ENCODE assay signal across 17 cellular contexts in genomic region chr7:130844811-130845580, GRCh38.
DNase-seq lines count a peak whose midpoint lies in the region; ATAC-seq and TF ChIP-seq lines count a peak whose summit lies in the region.
"Had no signal": no experiment of that assay in that cellular context is flagged by ENCODE, and none has a peak within 500 bp of the region (broad histone marks: within the 10 kb centered on the region; RNA-seq: fewer than 3 reads in every experiment).

No MANE protein-coding gene starts in this region.

- H2BK15ac ChIP-seq in IMR-90 (ENCODE audit: low read depth, low read length): peak overlapping the region; percentile 82; the same call in 2 of the 3 replicates

- peak overlapping the region; percentile 66 to 94 for H4K8ac ChIP-seq in IMR-90 (ENCODE audit: low read depth in 2 of 2, low read length in 2 of 2)

- ATAC-seq in IMR-90 (ENCODE audit: low read depth) (peak; percentile 5; the same call in 1 of the 2 replicates), GM18517 (IDR thresholded peaks at IDR 0.05; ENCODE audit: unreplicated experiment) (no peak)

- H3K79me1 ChIP-seq in IMR-90 (ENCODE audit: low read depth in 1 of 2, low read length in 2 of 2): peaks cover 3 to 44% of the 10 kb centered on the region in 2 experiments

- no peaks in the 10 kb centered on the region for H3K9me3 ChIP-seq in IMR-90 (ENCODE audit: control insufficient read depth, insufficient read depth, low read length)
- H3K9me3 ChIP-seq in mesodermal cell (ENCODE audit: control insufficient read depth, low read length): peaks cover 3% of the 10 kb centered on the region

- peak overlapping the region; percentile 97 for H2AK5ac ChIP-seq in IMR-90 (ENCODE audit: low read depth, low read length)

- POLR2A ChIA-PET in IMR-90 (lab: Charles Lee; ENCODE audit: unreplicated experiment): no interaction called here

- peak; percentile 74 for DNase-seq in AG10803 (ENCODE audit: low read depth)
- DNase-seq in IMR-90: peak; percentile 56
- DNase-seq in brain microvascular endothelial cell: peak; percentile 64
- no peak for DNase-seq in NCI-H69 (lab: John Stamatoyannopoulos, UW)
- no peak for DNase-seq in GM20000 (ENCODE audit: low spot score)
- DNase-seq in midbrain (lab: John Stamatoyannopoulos, UW): no peak
- DNase-seq: activated naive CD4-positive, alpha-beta T cell treated with anti-CD3 and anti-CD28 coated beads, Interleukin-2, amount 10 ng/mL, durations not matched to agents 7 days and 5 days; CD4-positive, CD25-positive, alpha-beta regulatory T cell; H9; immature natural killer cell; NCI-H1436; NCI-H510A treated with DMSO at 0.1 percent for 48 hours; Right ventricle myocardium superior; stimulated activated CD4-positive, alpha-beta T cell treated with anti-CD3 and anti-CD28 coated beads, Interleukin-4, amount 100 ng/mL, for 4 hours; stimulated activated naive CD4-positive, alpha-beta T cell had no signal

- peak overlapping the region; percentile 99 for H2BK120ac ChIP-seq in IMR-90 (ENCODE audit: low read depth, low read length)

- peak overlapping the region; percentile 86 for H4K5ac ChIP-seq in IMR-90 (ENCODE audit: low read depth, low read length)

- H3K23ac ChIP-seq in IMR-90 (ENCODE audit: low read depth, low read length): peak overlapping the region; percentile 96

- peak overlapping the region; percentile 84 for H2AFZ ChIP-seq in IMR-90 (replicated peaks; ENCODE audit: low read length, poor library complexity)

- TF ChIP-seq CTCF in AG10803 (conservative IDR thresholded peaks at IDR 0.05; ENCODE audit: low read length) (no peak), IMR-90 (conservative IDR thresholded peaks at IDR 0.05; ENCODE audit: low read depth, low read length) (no peak), brain microvascular endothelial cell (IDR thresholded peaks at IDR 0.05; ENCODE audit: low read depth, low read length, missing control alignments) (no peak), GM20000 (IDR thresholded peaks at IDR 0.05; ENCODE audit: extremely low read depth, missing control alignments) (no peak)

- CTCF ChIA-PET in IMR-90 (lab: Yijun Ruan, JAX): interaction anchor here (0.6 kb wide), 1 partner anchor 96 kb away, joined by 3 read pairs; no protein-coding TSS in a partner anchor

- H3K9me1 ChIP-seq in IMR-90 (ENCODE audit: insufficient read depth, low read length): peaks cover 18% of the 10 kb centered on the region

- H3K27me3 ChIP-seq in IMR-90 (ENCODE audit: control insufficient read depth, insufficient read depth, low read length) (no peaks in the 10 kb centered on the region), brain microvascular endothelial cell (replicated peaks) (no peaks in the 10 kb centered on the region)

- no TSS peak for BruUV-seq in IMR-90 (replicated peaks; lab: Mats Ljungman, UMichigan)

- TF ChIP-seq RAD21 in IMR-90 (IDR thresholded peaks at IDR 0.05; ENCODE audit: low read length): no peak

- peak overlapping the region; percentile 97 for H3K4ac ChIP-seq in IMR-90 (ENCODE audit: low read depth, low read length)

- H3K36me3 ChIP-seq in IMR-90 (ENCODE audit: control insufficient read depth, insufficient read depth, low read length) (no peaks in the 10 kb centered on the region), brain microvascular endothelial cell (replicated peaks) (no peaks in the 10 kb centered on the region), mesodermal cell (ENCODE audit: control insufficient read depth, insufficient read depth, low read length) (no peaks in the 10 kb centered on the region)

- H3K56ac ChIP-seq in IMR-90 (ENCODE audit: extremely low read depth, insufficient read depth, low read length): peak overlapping the region; percentile 95

- no peaks in the 10 kb centered on the region for H4K20me1 ChIP-seq in IMR-90 (ENCODE audit: insufficient read depth, low read length)

- H3K27ac ChIP-seq in IMR-90 (ENCODE audit: insufficient read depth, low read length): peak overlapping the region; percentile 87
- H3K27ac ChIP-seq in brain microvascular endothelial cell: peak overlapping the region; percentile 61
- peak overlapping the region; percentile 72 for H3K27ac ChIP-seq in mesodermal cell (ENCODE audit: low read depth, low read length, severe bottlenecking)

- H3K4me3 ChIP-seq in AG10803 (ENCODE audit: low read length) (peak overlapping the region; percentile 39), IMR-90 (ENCODE audit: insufficient read depth, low read depth, low read length) (no peak overlapping the region), brain microvascular endothelial cell (ENCODE audit: low read depth, low read length) (no peak overlapping the region), mesodermal cell (ENCODE audit: extremely low read depth, insufficient read depth, low read length, poor library complexity, severe bottlenecking) (no peak overlapping the region)

- peak overlapping the region; percentile 97 for H2BK5ac ChIP-seq in IMR-90 (ENCODE audit: low read depth, low read length, poor library complexity, severe bottlenecking)

- 68% methylated on average over 7 of the region's 11 CpGs; no CpG with 5 or more reads in 1 of the 2 experiments for WGBS in IMR-90 (ENCODE audit: extremely low coverage in 2 of 2, insufficient read length in 1 of 2), 2 experiments
- WGBS in mesodermal cell (ENCODE audit: insufficient coverage in 2 of 2), 2 experiments: 82 to 98% methylated on average over 6 to 9 of the region's 11 CpGs

- H2BK20ac ChIP-seq in IMR-90 (ENCODE audit: low read depth, low read length): peak overlapping the region; percentile 98

- dilution Hi-C loops in IMR-90 (cut with HindIII; ENCODE audit: low sequenced_read_pairs, unreplicated experiment): no loop called here

- peaks cover 6% of the 10 kb centered on the region for H3K4me1 ChIP-seq in IMR-90 (ENCODE audit: control insufficient read depth, insufficient read depth, low read length)
- peaks cover 28% of the 10 kb centered on the region for H3K4me1 ChIP-seq in mesodermal cell (ENCODE audit: control insufficient read depth, insufficient read depth, low read length, poor library complexity, severe bottlenecking)

- peak overlapping the region; percentile 98 for H2AK9ac ChIP-seq in IMR-90 (replicated peaks; ENCODE audit: low read depth, low read length, poor library complexity)

- peak overlapping the region; percentile 93 for H3K14ac ChIP-seq in IMR-90 (replicated peaks; ENCODE audit: low read depth, low read length)

- in situ Hi-C loops in IMR-90 (cut with MboI; ENCODE audit: low sequenced_read_pairs) (no loop called here), brain microvascular endothelial cell (cut with HindIII; ENCODE audit: low pct_ligation_motif_present, low sequenced_read_pairs) (no loop called here)

- peak overlapping the region; percentile 65 for H3K18ac ChIP-seq in IMR-90 (ENCODE audit: low read depth, low read length)

- H3K4me2 ChIP-seq in IMR-90 (ENCODE audit: low read depth, low read length): peak overlapping the region; percentile 49; the same call in 1 of the 2 replicates

- peak overlapping the region; percentile 59; the same call in 1 of the 2 replicates for H3K9ac ChIP-seq in IMR-90 (ENCODE audit: low read depth, low read length)

- H4K91ac ChIP-seq in IMR-90 (ENCODE audit: insufficient read depth, low read depth, low read length): peak overlapping the region; percentile 94

- intact Hi-C loops in IMR-90 (cut with micrococcal nuclease): no loop called here

- TF ChIP-seq POLR2A in IMR-90 (IDR thresholded peaks at IDR 0.05; ENCODE audit: low read depth, low read length): no peak

TF ChIP-seq in IMR-90, 13 proteins besides CTCF, POLR2A, EP300 and RAD21:
- TF ChIP-seq, protein P1, sequence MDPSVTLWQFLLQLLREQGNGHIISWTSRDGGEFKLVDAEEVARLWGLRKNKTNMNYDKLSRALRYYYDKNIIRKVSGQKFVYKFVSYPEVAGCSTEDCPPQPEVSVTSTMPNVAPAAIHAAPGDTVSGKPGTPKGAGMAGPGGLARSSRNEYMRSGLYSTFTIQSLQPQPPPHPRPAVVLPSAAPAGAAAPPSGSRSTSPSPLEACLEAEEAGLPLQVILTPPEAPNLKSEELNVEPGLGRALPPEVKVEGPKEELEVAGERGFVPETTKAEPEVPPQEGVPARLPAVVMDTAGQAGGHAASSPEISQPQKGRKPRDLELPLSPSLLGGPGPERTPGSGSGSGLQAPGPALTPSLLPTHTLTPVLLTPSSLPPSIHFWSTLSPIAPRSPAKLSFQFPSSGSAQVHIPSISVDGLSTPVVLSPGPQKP (IDR thresholded peaks at IDR 0.05; ENCODE audit: borderline replicate concordance, low read depth, low read length): no peak
- TF ChIP-seq MAZ (IDR thresholded peaks at IDR 0.05; ENCODE audit: borderline replicate concordance, low read depth, low read length) (no peak), SMC3 (IDR thresholded peaks at IDR 0.05; ENCODE audit: low read depth, low read length) (no peak), FOS (IDR thresholded peaks at IDR 0.05; ENCODE audit: low read depth, low read length) (no peak)

Comparison
In these comparisons a context has a peak if more than half of its experiments do, and no peak if none do; other contexts are left out.
1. DNase-seq: peak in AG10803 (single experiment), IMR-90 (single experiment) and brain microvascular endothelial cell (single experiment); none in NCI-H69 (single experiment), GM20000 (single experiment) and midbrain (single experiment).
2. Peak in every context shown above with its lines, with median percentiles within 50 percentile points of each other: H3K27ac ChIP-seq.